ENCODE assay signal across 23 cellular contexts in the genomic region with DNA sequence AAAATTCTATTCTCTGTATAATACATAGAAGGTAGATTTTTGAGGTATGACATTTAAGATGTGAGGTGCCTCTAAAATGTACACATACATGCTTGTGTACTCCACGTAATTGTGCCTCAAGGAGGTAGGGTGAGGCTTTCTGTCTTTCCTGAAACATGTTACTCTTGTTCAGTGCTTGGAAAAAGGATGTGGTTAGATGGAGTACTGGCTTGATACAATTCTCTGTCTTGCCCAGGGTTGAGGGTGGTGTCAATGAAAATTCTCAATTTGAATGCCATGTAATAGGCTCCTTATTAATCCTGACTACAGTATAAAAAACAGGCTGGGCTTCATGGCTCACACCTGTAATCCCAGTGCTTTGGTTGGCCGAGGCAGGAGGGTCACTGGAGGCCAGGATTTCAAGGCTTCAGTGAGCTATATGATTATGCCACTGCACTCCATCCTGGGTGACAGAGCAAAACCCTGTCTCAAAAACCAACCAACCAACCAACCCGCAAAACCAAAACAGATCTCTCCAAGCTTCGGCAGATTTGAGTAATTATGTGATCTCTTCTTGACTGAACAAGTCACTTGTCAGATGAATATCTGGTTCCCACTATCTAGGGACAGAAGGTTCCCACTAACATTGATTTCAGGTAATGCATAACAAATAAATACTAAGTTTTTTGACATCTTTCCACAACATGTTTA. TPM values are rescaled to one million over a fixed set of nuclear protein-coding genes. Genes with fewer than 3 reads are reported as not detected.
DNase-seq lines count a peak whose midpoint lies in the region; ATAC-seq lines count a peak whose summit lies in the region.
"Had no signal": no experiment of that assay in that cellular context is flagged by ENCODE, and none has a peak within 500 bp of the region (broad histone marks: within the 10 kb centered on the region; RNA-seq: fewer than 3 reads in every experiment).

No MANE protein-coding gene starts in this region.

- no peak overlapping the region for H3K27ac Mint-ChIP-seq in activated CD4-positive, alpha-beta memory T cell treated with anti-CD3 and anti-CD28 coated beads for 36 hours
- H3K27ac Mint-ChIP-seq: nephron progenitor cell had no signal

- POLR2A ChIA-PET in activated CD4-positive, alpha-beta memory T cell treated with anti-CD3 and anti-CD28 coated beads for 36 hours (lab: Charles Lee): interaction anchor here (0.9 to 1.1 kb wide), 3 partner anchors 8 to 21 kb away, joined by 3 to 7 read pairs (median 4); no protein-coding TSS in a partner anchor

- ATAC-seq in GM18870 (IDR thresholded peaks at IDR 0.05; ENCODE audit: unreplicated experiment): no peak
- ATAC-seq: heart left ventricle, lower lobe of right lung, mucosa of descending colon, right cardiac atrium had no signal

- H3K4me1 Mint-ChIP-seq in activated CD4-positive, alpha-beta memory T cell treated with anti-CD3 and anti-CD28 coated beads for 36 hours (ENCODE audit: low read depth): peaks cover 11% of the 10 kb centered on the region

- DNase-seq in NCI-H2107 (lab: John Stamatoyannopoulos, UW): peak; percentile 26
- no peak for DNase-seq in NCI-H2107 treated with DMSO at 0.1 percent for 48 hours (lab: John Stamatoyannopoulos, UW; ENCODE audit: unreplicated experiment)
- peak; percentile 29 for DNase-seq in stimulated activated CD4-positive, alpha-beta T cell treated with anti-CD3 and anti-CD28 coated beads, Interleukin-15, amount 100 ng/mL, for 24 hours
- DNase-seq in stimulated activated CD4-positive, alpha-beta T cell treated with anti-CD3 and anti-CD28 coated beads, Interleukin-4, amount 100 ng/mL, for 1 hour: no peak
- peak; percentile 56 for DNase-seq in activated CD4-positive, alpha-beta memory T cell treated with anti-CD3 and anti-CD28 coated beads for 36 hours
- no peak for DNase-seq in SHP77 treated with DMSO at 0.1 percent for 48 hours (lab: John Stamatoyannopoulos, UW)
- DNase-seq in occipital lobe (lab: John Stamatoyannopoulos, UW): no peak
- DNase-seq: activated effector memory CD4-positive, alpha-beta T cell treated with anti-CD3 and anti-CD28 coated beads, Interleukin-2, amount 50 U/mL, for 16 hours; AML-193; amniotic stem cell; effector CD4-positive, alpha-beta T cell; HCEC 1CT; heart left ventricle; kidney glomerular epithelial cell; lower lobe of right lung; mucosa of descending colon; NCI-H1092; NCI-H187; NCI-H226; nephron progenitor cell; right cardiac atrium; spleen had no signal

- CTCF ChIA-PET in activated CD4-positive, alpha-beta memory T cell treated with anti-CD3 and anti-CD28 coated beads for 36 hours (lab: Charles Lee): interaction anchor here (0.7 to 1.7 kb wide), 4 partner anchors 11 to 109 kb away, joined by 3 to 5 read pairs (median 3); no protein-coding TSS in a partner anchor

- H3K9me3 Mint-ChIP-seq in activated CD4-positive, alpha-beta memory T cell treated with anti-CD3 and anti-CD28 coated beads for 36 hours: no peaks in the 10 kb centered on the region

- H3K4me3 Mint-ChIP-seq in activated CD4-positive, alpha-beta memory T cell treated with anti-CD3 and anti-CD28 coated beads for 36 hours: no peak overlapping the region
- H3K4me3 Mint-ChIP-seq: nephron progenitor cell had no signal

- intact Hi-C loops in activated CD4-positive, alpha-beta memory T cell treated with anti-CD3 and anti-CD28 coated beads for 36 hours (cut with micrococcal nuclease): loop anchor here (1.0 kb wide), 2 partner anchors 9 to 26 kb away; no protein-coding TSS in a partner anchor

- H3K27me3 Mint-ChIP-seq in activated CD4-positive, alpha-beta memory T cell treated with anti-CD3 and anti-CD28 coated beads for 36 hours: no peaks in the 10 kb centered on the region

- H3K36me3 Mint-ChIP-seq in activated CD4-positive, alpha-beta memory T cell treated with anti-CD3 and anti-CD28 coated beads for 36 hours: no peaks in the 10 kb centered on the region

RNA-seq across cellular contexts. Expression of a gene that starts 41.6 kb away (rescaled TPM):
- total RNA-seq in activated CD4-positive, alpha-beta memory T cell treated with anti-CD3 and anti-CD28 coated beads for 36 hours: 10 to 100 TPM; 14.1 to 14.3 TPM
- 13.1 TPM for total RNA-seq in occipital lobe

Comparison
In these comparisons a context has a peak if more than half of its experiments do, and no peak if none do; other contexts are left out.
1. DNase-seq: peak in NCI-H2107 (single experiment), stimulated activated CD4-positive, alpha-beta T cell treated with anti-CD3 and anti-CD28 coated beads, Interleukin-15, amount 100 ng/mL, for 24 hours (single experiment) and activated CD4-positive, alpha-beta memory T cell treated with anti-CD3 and anti-CD28 coated beads for 36 hours (single experiment); none in NCI-H2107 treated with DMSO at 0.1 percent for 48 hours (single experiment), stimulated activated CD4-positive, alpha-beta T cell treated with anti-CD3 and anti-CD28 coated beads, Interleukin-4, amount 100 ng/mL, for 1 hour (single experiment), SHP77 treated with DMSO at 0.1 percent for 48 hours (single experiment) and occipital lobe (single experiment).